3 cellular contexts compared by ENCODE assay signal in the genomic region with DNA sequence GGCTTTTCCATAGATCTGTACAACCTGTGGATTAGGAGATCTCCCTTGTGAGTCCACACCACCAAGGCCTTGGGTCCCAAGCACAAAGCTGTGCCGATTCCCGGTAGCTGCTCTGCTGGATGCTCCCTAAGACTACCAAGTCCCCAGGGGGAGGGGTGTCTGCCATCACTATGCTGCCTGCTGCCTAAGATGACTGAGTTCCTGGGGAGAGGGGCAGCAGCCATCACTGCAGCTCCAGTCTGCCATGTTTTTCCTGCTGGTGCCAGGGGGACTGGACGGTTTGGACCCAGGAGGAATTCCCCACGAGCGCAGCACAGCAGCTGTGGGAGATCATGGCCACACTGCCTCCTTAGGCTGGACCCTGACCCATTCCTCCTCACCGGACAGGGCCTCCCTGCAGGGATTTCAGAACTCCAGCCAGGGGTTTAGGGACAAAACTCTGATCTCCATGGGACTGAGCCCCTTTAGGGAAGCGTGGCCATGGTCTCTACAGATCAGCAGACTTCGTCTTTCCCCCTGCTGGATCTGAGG.
"Had no signal": no experiment of that assay in that cellular context is flagged by ENCODE, and none has a peak within 500 bp of the region (broad histone marks: within the 10 kb centered on the region; RNA-seq: fewer than 3 reads in every experiment).

No MANE protein-coding gene starts in this region.

- DNase-seq: GDM1, GF-D8 had no signal

- ATAC-seq: GM12878 had no signal

- H3K4me3 ChIP-seq: GM12878 had no signal
